ENCODE assay signal across 7 cellular contexts in the genomic region with DNA sequence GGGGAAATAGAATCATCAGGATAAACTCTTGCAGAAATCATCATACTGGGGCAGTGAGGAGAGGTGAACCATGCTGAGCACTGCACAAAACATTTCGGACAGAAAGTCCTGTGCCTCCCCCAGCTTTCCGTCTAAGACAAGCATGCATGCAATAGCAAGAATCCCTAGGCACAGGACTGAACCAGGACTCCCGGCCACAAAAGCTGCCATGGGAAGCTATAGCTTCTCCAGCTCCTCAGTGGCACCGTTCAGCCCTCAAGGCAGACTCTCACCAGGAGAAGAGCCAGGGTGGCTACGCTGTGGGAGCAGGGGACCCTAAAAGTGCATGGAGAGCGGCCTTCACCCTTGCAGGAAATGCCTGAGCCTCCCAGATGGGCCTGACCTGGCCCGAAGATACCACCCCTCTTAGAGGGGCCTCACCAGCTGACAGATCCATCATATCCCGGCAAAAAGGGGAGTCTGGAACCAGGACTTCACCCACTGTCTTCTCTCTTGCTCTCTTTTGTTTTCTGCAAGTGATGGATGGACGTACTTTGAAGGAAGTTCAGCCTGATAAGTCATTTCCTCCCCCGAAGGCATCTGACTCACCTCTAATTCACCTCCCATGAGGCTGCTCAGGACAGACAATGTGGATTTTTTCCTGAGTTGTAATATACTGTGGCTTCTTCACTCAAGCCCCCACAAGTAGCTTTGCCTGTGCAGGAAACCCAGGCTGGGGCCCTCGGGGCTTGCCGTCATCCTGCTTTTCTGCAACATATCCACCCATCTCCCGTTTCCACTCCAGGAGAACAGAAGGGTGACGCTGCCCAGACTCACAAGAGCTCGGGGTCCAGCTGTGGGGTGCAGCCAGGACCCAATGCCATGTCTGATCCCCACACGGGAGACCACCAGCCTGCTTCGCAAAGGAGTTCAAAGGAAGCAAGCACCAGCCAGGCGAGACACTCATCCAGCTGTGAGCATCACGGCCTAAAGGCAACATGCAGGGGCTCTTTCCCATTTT.
DNase-seq lines count a peak whose midpoint lies in the region; TF ChIP-seq lines count a peak whose summit lies in the region.

No MANE protein-coding gene starts in this region.

- TF ChIP-seq POLR2A in esophagus squamous epithelium (IDR thresholded peaks at IDR 0.05) (no peak), lower leg skin (IDR thresholded peaks at IDR 0.05) (no peak)

- H3K9me3 ChIP-seq in GM23248 (ENCODE audit: low read depth) (no peaks in the 10 kb centered on the region), esophagus squamous epithelium (no peaks in the 10 kb centered on the region), trophoblast cell (ENCODE audit: insufficient read depth, low read depth, low read length) (no peaks in the 10 kb centered on the region)

- H3K4me2 ChIP-seq in GM23248 (ENCODE audit: unreplicated experiment): peak overlapping the region; percentile 69
- H3K4me2 ChIP-seq in trophoblast cell (ENCODE audit: low read length): peak overlapping the region; percentile 31

- H3K4me1 ChIP-seq in GM23248 (ENCODE audit: insufficient read depth) (peaks cover 37% of the 10 kb centered on the region), esophagus squamous epithelium (peaks cover 30 to 41% (median 34%) of the 10 kb centered on the region in 3 donors), trophoblast cell (ENCODE audit: control insufficient read depth in 1 of 2, insufficient read depth in 2 of 2, low read length in 2 of 2) (peaks cover 55 to 60% of the 10 kb centered on the region in 2 experiments)

- H3K79me1 ChIP-seq in trophoblast cell (ENCODE audit: low read length): peaks cover 70% of the 10 kb centered on the region

- H3K36me3 ChIP-seq in GM23248 (ENCODE audit: low read depth) (no peaks in the 10 kb centered on the region), esophagus squamous epithelium (no peaks in the 10 kb centered on the region), trophoblast cell (ENCODE audit: control insufficient read depth in 1 of 2, insufficient read depth in 2 of 2, low read length in 2 of 2) (no peaks in the 10 kb centered on the region)

- no peaks in the 10 kb centered on the region for H4K20me1 ChIP-seq in GM23248 (ENCODE audit: insufficient read depth)

- peak overlapping the region; percentile 77 for H4K8ac ChIP-seq in trophoblast cell (ENCODE audit: low read depth, low read length)

- CTCF ChIA-PET in RWPE1 (lab: Yijun Ruan, JAX): interaction anchor here (2.9 kb wide), 1 partner anchor 27 kb away, joined by 16 read pairs; no protein-coding TSS in a partner anchor

- H3K14ac ChIP-seq in trophoblast cell (ENCODE audit: low read length): peak overlapping the region; percentile 98

- H4K91ac ChIP-seq in trophoblast cell (ENCODE audit: low read depth, low read length): peak overlapping the region; percentile 98

- H2BK12ac ChIP-seq in trophoblast cell (ENCODE audit: low read length): peak overlapping the region; percentile 89

- in situ Hi-C loops in GM23248 (cut with MboI): no loop called here

- no peaks in the 10 kb centered on the region for H3K9me2 ChIP-seq in GM23248 (ENCODE audit: insufficient read depth)

- no peak overlapping the region for H2AFZ ChIP-seq in GM23248
- peak overlapping the region; percentile 38 for H2AFZ ChIP-seq in trophoblast cell (ENCODE audit: insufficient read depth, low read length, poor library complexity)

- peak overlapping the region; percentile 87 for H3K4ac ChIP-seq in trophoblast cell (ENCODE audit: low read depth, low read length)

- peak overlapping the region; percentile 14 for H4K12ac ChIP-seq in trophoblast cell (ENCODE audit: low read depth, low read length)

- TF ChIP-seq CTCF in RWPE1 (conservative IDR thresholded peaks at IDR 0.05; ENCODE audit: low read depth) (no peak), esophagus squamous epithelium (IDR thresholded peaks at IDR 0.05) (no peak), lower leg skin (IDR thresholded peaks at IDR 0.05) (no peak)

- peak overlapping the region; percentile 96 for H2BK5ac ChIP-seq in trophoblast cell (ENCODE audit: low read depth, low read length, poor library complexity)

- H3K9ac ChIP-seq in GM23248: peak overlapping the region; percentile 72
- H3K9ac ChIP-seq in trophoblast cell (ENCODE audit: low read length): peak overlapping the region; percentile 44

- H3K27me3 ChIP-seq in GM23248 (replicated peaks; ENCODE audit: insufficient read depth) (no peaks in the 10 kb centered on the region), esophagus squamous epithelium (no peaks in the 10 kb centered on the region), trophoblast cell (ENCODE audit: insufficient read depth, low read length) (no peaks in the 10 kb centered on the region)

- H3K79me2 ChIP-seq in GM23248 (ENCODE audit: insufficient read depth) (no peaks in the 10 kb centered on the region), trophoblast cell (ENCODE audit: control insufficient read depth, insufficient read depth, low read length, poor library complexity) (peaks cover 22% of the 10 kb centered on the region)

- peak; percentile 95 for DNase-seq in GM23248
- DNase-seq in RWPE1 (ENCODE audit: low spot score): peak; percentile 91
- no peak for DNase-seq in esophagus squamous epithelium (lab: John Stamatoyannopoulos, UW)
- DNase-seq in trophoblast cell: peak; percentile 86 to 92
- no peak for DNase-seq in lower leg skin (ENCODE audit: low spot score in 2 of 2)
- DNase-seq in stimulated activated CD4-positive, alpha-beta T cell treated with anti-CD3 and anti-CD28 coated beads, Interleukin-4, amount 100 ng/mL, for 4 hours: no peak
- DNase-seq in KG1 (lab: John Stamatoyannopoulos, UW): no peak

- intact Hi-C loops in esophagus squamous epithelium (cut with DNase I): no loop called here
- intact Hi-C loops in lower leg skin (cut with DNase I; ENCODE audit: low total_unique reads): no loop called here

- POLR2A ChIA-PET in RWPE1 (lab: Yijun Ruan, JAX; ENCODE audit: low non-redundant PET): interaction anchor here (0.5 to 1.7 kb wide), 7 partner anchors 11 to 150 kb away, joined by 3 to 6 read pairs (median 4); no protein-coding TSS in a partner anchor

- H3K4me3 ChIP-seq in GM23248 (peak overlapping the region; percentile 63), esophagus squamous epithelium (no peak overlapping the region), trophoblast cell (ENCODE audit: low read depth, low read length) (no peak overlapping the region), lower leg skin (ENCODE audit: low read depth, poor library complexity, severe bottlenecking) (no peak overlapping the region)

- no peak overlapping the region for H3K23ac ChIP-seq in trophoblast cell (ENCODE audit: low read length)

- H3F3A ChIP-seq in GM23248 (ENCODE audit: insufficient read depth): peaks cover 40% of the 10 kb centered on the region

- peak overlapping the region; percentile 98 for H3K18ac ChIP-seq in trophoblast cell (ENCODE audit: low read length)

- H2AK5ac ChIP-seq in trophoblast cell (ENCODE audit: low read length): peak overlapping the region; percentile 97

- H3K27ac ChIP-seq in GM23248: peak overlapping the region; percentile 93
- peak overlapping the region; percentile 95 for H3K27ac ChIP-seq in RWPE1
- H3K27ac ChIP-seq in esophagus squamous epithelium: peak overlapping the region; percentile 51 to 59 (median 56)
- H3K27ac ChIP-seq in trophoblast cell (ENCODE audit: low read depth, low read length): peak overlapping the region; percentile 97

- peak overlapping the region; percentile 99 for H2BK120ac ChIP-seq in trophoblast cell (ENCODE audit: insufficient read depth, low read length, poor library complexity)

- WGBS in GM23248 (ENCODE audit: low coverage in 1 of 2, low lambda C conversion rate in 2 of 2, missing lambda C conversion rate in 2 of 2), 2 experiments: 29 to 34% methylated on average over 18 to 19 of the region's 19 CpGs
- 25 to 47% methylated on average over 12 to 15 of the region's 19 CpGs for WGBS in esophagus squamous epithelium, 2 donors
- WGBS in trophoblast cell (ENCODE audit: extremely low coverage, insufficient coverage, insufficient read length): no CpG with 5 or more reads among the region's 19 CpGs
- WGBS in lower leg skin, 2 donors: 54 to 63% methylated on average over 19 of the region's 19 CpGs

Comparison
In these comparisons a context has a peak if more than half of its experiments do, and no peak if none do; other contexts are left out.
1. DNase-seq: peak in GM23248 (single experiment), RWPE1 (single experiment) and trophoblast cell (2 of 2); none in esophagus squamous epithelium (single experiment), lower leg skin (0 of 2), stimulated activated CD4-positive, alpha-beta T cell treated with anti-CD3 and anti-CD28 coated beads, Interleukin-4, amount 100 ng/mL, for 4 hours (0 of 2) and KG1 (single experiment).
2. Peak in every context shown above with its lines, with median percentiles within 50 percentile points of each other: H3K27ac ChIP-seq.